ENCODE assay signal across 8 cellular contexts in the genomic region with DNA sequence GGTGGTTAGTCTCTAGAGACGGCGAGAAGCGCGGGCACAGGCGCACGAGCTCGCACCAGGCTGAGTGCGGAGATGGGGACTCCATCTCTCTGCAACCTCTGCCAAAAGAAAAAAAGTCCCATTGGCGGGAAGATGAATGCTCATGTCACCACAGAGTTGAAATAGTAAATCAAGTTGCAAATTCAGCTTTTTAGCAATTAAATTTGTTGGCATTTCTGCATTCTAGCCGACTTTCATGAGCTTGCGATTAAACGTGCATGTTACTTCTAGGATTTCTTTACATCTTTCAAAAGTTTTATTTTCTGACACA. TPM values are rescaled to one million over a fixed set of nuclear protein-coding genes. Genes with fewer than 3 reads are reported as not detected.
DNase-seq lines count a peak whose midpoint lies in the region; ATAC-seq and TF ChIP-seq lines count a peak whose summit lies in the region.

No MANE protein-coding gene starts in this region.

- CTCF ChIA-PET in activated CD4-positive, alpha-beta memory T cell treated with anti-CD3 and anti-CD28 coated beads for 36 hours (lab: Charles Lee): interaction anchor here (0.7 to 1.7 kb wide), 3 partner anchors 14 to 227 kb away, joined by 3 to 10 read pairs (median 4); a partner anchor contains a TSS

- peaks cover 22% of the 10 kb centered on the region for H3K36me3 Mint-ChIP-seq in activated CD4-positive, alpha-beta memory T cell treated with anti-CD3 and anti-CD28 coated beads for 36 hours
- no peaks in the 10 kb centered on the region for H3K36me3 Mint-ChIP-seq in glutamatergic neuron (ENCODE audit: unreplicated experiment)

- no peak for TF ChIP-seq POLR2A in prostate gland (IDR thresholded peaks at IDR 0.05)

- H3K27me3 ChIP-seq in prostate gland (replicated peaks; ENCODE audit: insufficient read depth): no peaks in the 10 kb centered on the region

- peak; percentile 57 for ATAC-seq in GM21723 (IDR thresholded peaks at IDR 0.05; ENCODE audit: unreplicated experiment)

- DNase-seq in NCI-H82 (lab: John Stamatoyannopoulos, UW) (peak; percentile 80), NCI-H82 treated with DMSO at 0.1 percent for 48 hours (lab: John Stamatoyannopoulos, UW; ENCODE audit: unreplicated experiment) (no peak), glutamatergic neuron (peak; percentile 61), prostate gland (ENCODE audit: low spot score) (peak; percentile 29), NCI-H187 treated with DMSO at 0.1 percent for 48 hours (lab: John Stamatoyannopoulos, UW) (no peak)
- DNase-seq in Jurkat, Clone E6-1 (ENCODE audit: low read depth, low spot score): peak; percentile 57
- DNase-seq in activated CD4-positive, alpha-beta memory T cell treated with anti-CD3 and anti-CD28 coated beads for 36 hours: no peak

- peak overlapping the region; percentile 45 to 75 for H3K27ac ChIP-seq in prostate gland

- WGBS in prostate gland: under 1% methylated on average over 12 of the region's 12 CpGs

- H3K27ac Mint-ChIP-seq in activated CD4-positive, alpha-beta memory T cell treated with anti-CD3 and anti-CD28 coated beads for 36 hours: peak overlapping the region; percentile 97
- H3K27ac Mint-ChIP-seq in glutamatergic neuron (ENCODE audit: unreplicated experiment): peak overlapping the region; percentile 91

- H3K4me1 Mint-ChIP-seq in activated CD4-positive, alpha-beta memory T cell treated with anti-CD3 and anti-CD28 coated beads for 36 hours (ENCODE audit: low read depth): peaks cover 27% of the 10 kb centered on the region
- peaks cover 1% of the 10 kb centered on the region for H3K4me1 Mint-ChIP-seq in glutamatergic neuron (ENCODE audit: low read depth, unreplicated experiment)

- no peaks in the 10 kb centered on the region for H3K36me3 ChIP-seq in prostate gland

- H3K27me3 Mint-ChIP-seq in activated CD4-positive, alpha-beta memory T cell treated with anti-CD3 and anti-CD28 coated beads for 36 hours: no peaks in the 10 kb centered on the region
- peaks cover 2% of the 10 kb centered on the region for H3K27me3 Mint-ChIP-seq in glutamatergic neuron (ENCODE audit: unreplicated experiment)

- H3K4me3 ChIP-seq in Jurkat, Clone E6-1 (ENCODE audit: low read length): peak overlapping the region; percentile 91
- H3K4me3 ChIP-seq in prostate gland: peak overlapping the region; percentile 48 to 57

- peak overlapping the region; percentile 93 for H3K4me3 Mint-ChIP-seq in activated CD4-positive, alpha-beta memory T cell treated with anti-CD3 and anti-CD28 coated beads for 36 hours
- peak overlapping the region; percentile 96 for H3K4me3 Mint-ChIP-seq in glutamatergic neuron (ENCODE audit: unreplicated experiment)

- intact Hi-C loops in activated CD4-positive, alpha-beta memory T cell treated with anti-CD3 and anti-CD28 coated beads for 36 hours (cut with micrococcal nuclease): loop anchor here (5.0 to 10.0 kb wide), 3 partner anchors 199 to 957 kb away; a partner anchor contains a TSS
- intact Hi-C loops in prostate gland (cut with DNase I): no loop called here

- TF ChIP-seq CTCF in glutamatergic neuron (IDR thresholded peaks at IDR 0.05; ENCODE audit: partially characterized antibody, unreplicated experiment) (no peak), prostate gland (IDR thresholded peaks at IDR 0.05) (no peak)

- POLR2A ChIA-PET in activated CD4-positive, alpha-beta memory T cell treated with anti-CD3 and anti-CD28 coated beads for 36 hours (lab: Charles Lee): interaction anchor here (0.7 to 3.6 kb wide), 6 partner anchors 8 to 1850 kb away, joined by 4 to 43 read pairs (median 7); a partner anchor contains a TSS

- no peaks in the 10 kb centered on the region for H3K4me1 ChIP-seq in prostate gland (replicated peaks)

- no peaks in the 10 kb centered on the region for H3K9me3 Mint-ChIP-seq in activated CD4-positive, alpha-beta memory T cell treated with anti-CD3 and anti-CD28 coated beads for 36 hours
- peaks cover 2% of the 10 kb centered on the region for H3K9me3 Mint-ChIP-seq in glutamatergic neuron (ENCODE audit: unreplicated experiment)

- H3K9me3 ChIP-seq in prostate gland: no peaks in the 10 kb centered on the region

RNA-seq across cellular contexts. Expression of a gene that starts 0.6 kb away (rescaled TPM):
- polyA plus RNA-seq in Jurkat, Clone E6-1 (2012; ENCODE audit: insufficient read depth, insufficient read length): 20.4 TPM
- total RNA-seq in activated CD4-positive, alpha-beta memory T cell treated with anti-CD3 and anti-CD28 coated beads for 36 hours: 10 to 100 TPM; 13.2 to 15.0 TPM
- total RNA-seq in glutamatergic neuron (ENCODE audit: unreplicated experiment) (1.7 TPM), prostate gland (1 to 10 TPM; 1.4 to 3.0 TPM)

RNA-seq across cellular contexts. Expression of a gene that starts 18.6 kb away (rescaled TPM):
- polyA plus RNA-seq in Jurkat, Clone E6-1 (2012; ENCODE audit: insufficient read depth, insufficient read length): 32.0 TPM
- total RNA-seq in activated CD4-positive, alpha-beta memory T cell treated with anti-CD3 and anti-CD28 coated beads for 36 hours: 10 to 100 TPM; 21.1 to 21.9 TPM
- total RNA-seq in glutamatergic neuron (ENCODE audit: unreplicated experiment): 25.3 TPM
- total RNA-seq in prostate gland: 10 to 100 TPM; 14.3 to 23.6 TPM

RNA-seq across cellular contexts. Expression of a gene that starts 18.7 kb away (rescaled TPM):
- 29.3 TPM for polyA plus RNA-seq in Jurkat, Clone E6-1 (2012; ENCODE audit: insufficient read depth, insufficient read length)
- total RNA-seq in activated CD4-positive, alpha-beta memory T cell treated with anti-CD3 and anti-CD28 coated beads for 36 hours: 10 to 100 TPM; 26.7 to 27.0 TPM
- total RNA-seq in glutamatergic neuron (ENCODE audit: unreplicated experiment) (20.9 TPM), prostate gland (10 to 100 TPM; 70.3 to 73.2 TPM)

Comparison
In these comparisons a context has a peak if more than half of its experiments do, and no peak if none do; other contexts are left out.
1. DNase-seq: peak in NCI-H82 (single experiment), Jurkat, Clone E6-1 (single experiment), glutamatergic neuron (single experiment) and prostate gland (single experiment); none in NCI-H82 treated with DMSO at 0.1 percent for 48 hours (single experiment), activated CD4-positive, alpha-beta memory T cell treated with anti-CD3 and anti-CD28 coated beads for 36 hours (single experiment) and NCI-H187 treated with DMSO at 0.1 percent for 48 hours (single experiment).